Comparison of ENCODE assay signal across 9 cellular contexts in the genomic region with DNA sequence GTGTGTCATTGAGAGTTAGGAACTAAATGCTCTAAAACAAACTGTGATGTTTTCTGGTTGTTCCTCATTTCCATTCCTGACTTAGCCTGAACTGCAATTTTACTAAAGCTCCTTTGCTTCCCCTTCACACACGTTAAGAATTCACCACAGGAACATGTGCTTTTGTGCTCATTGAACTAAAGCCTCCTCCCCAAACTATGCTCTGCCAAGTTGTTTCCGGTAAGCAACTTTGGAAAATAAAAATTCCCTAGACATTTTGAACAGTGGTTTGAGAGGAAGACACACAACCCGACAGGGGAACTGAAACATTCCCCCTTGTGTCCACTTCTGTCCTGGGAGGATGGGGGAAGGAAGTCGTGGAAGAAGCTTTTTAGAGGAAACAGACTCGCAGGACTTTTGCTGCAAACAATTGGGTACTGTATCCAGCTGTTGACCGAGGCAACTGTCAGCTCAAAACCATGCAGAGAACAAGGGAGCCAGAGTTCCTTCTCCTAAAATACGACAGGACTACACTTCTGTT.
DNase-seq lines count a peak whose midpoint lies in the region; ATAC-seq and TF ChIP-seq lines count a peak whose summit lies in the region.
"Had no signal": no experiment of that assay in that cellular context is flagged by ENCODE, and none has a peak within 500 bp of the region (broad histone marks: within the 10 kb centered on the region; RNA-seq: fewer than 3 reads in every experiment).

No MANE protein-coding gene starts in this region.

- no peaks in the 10 kb centered on the region for H3K27me3 ChIP-seq in CD4-positive, alpha-beta memory T cell (ENCODE audit: insufficient read depth, low read length)
- H3K27me3 ChIP-seq in mucosa of stomach (ENCODE audit: control insufficient read depth, insufficient read depth, low read length) (no peaks in the 10 kb centered on the region), ovary (no peaks in the 10 kb centered on the region)

- peak overlapping the region in 6 of 8 donors; percentile 21 to 65 (median 44) for H3K4me3 Mint-ChIP-seq in CD4-positive, alpha-beta memory T cell

- CTCF ChIA-PET in CD4-positive, alpha-beta memory T cell (lab: Charles Lee; ENCODE audit: partially characterized antibody), result no interaction called here

- TF ChIP-seq POLR2A in ovary (IDR thresholded peaks at IDR 0.05), result no peak

- no peak overlapping the region for H3K4me3 ChIP-seq in CD4-positive, alpha-beta memory T cell (ENCODE audit: low read length in 2 of 2)
- H3K4me3 ChIP-seq in mucosa of stomach (ENCODE audit: low read length), result peak overlapping the region; percentile 9
- no peak overlapping the region for H3K4me3 ChIP-seq in ovary
- H3K4me3 ChIP-seq: HAP-1 had no signal

- WGBS in ovary, 3 donors, result 0 to 3% (median 1%) methylated on average over 7 of the region's 7 CpGs

- no peaks in the 10 kb centered on the region for H3K36me3 ChIP-seq in CD4-positive, alpha-beta memory T cell (ENCODE audit: insufficient read depth, low read length)
- H3K36me3 ChIP-seq in mucosa of stomach (ENCODE audit: control insufficient read depth, insufficient read depth, low read length) (no peaks in the 10 kb centered on the region), ovary (no peaks in the 10 kb centered on the region)
- H3K36me3 ChIP-seq: HAP-1 had no signal

- no peak for TF ChIP-seq EP300 in ovary (IDR thresholded peaks at IDR 0.05)

- peaks cover 1 to 3% of the 10 kb centered on the region in 2 donors for H3K27me3 Mint-ChIP-seq in CD4-positive, alpha-beta memory T cell

- ATAC-seq in HG02981 (IDR thresholded peaks at IDR 0.05; ENCODE audit: unreplicated experiment), result no peak

- peak overlapping the region in 5 of 7 donors; percentile 19 to 77 (median 52) for H3K27ac Mint-ChIP-seq in CD4-positive, alpha-beta memory T cell

- intact Hi-C loops in CD4-positive, alpha-beta memory T cell (cut with micrococcal nuclease), result no loop called here
- intact Hi-C loops in ovary (cut with DNase I), result no loop called here

- DNase-seq in CD4-positive, alpha-beta memory T cell, result no peak
- DNase-seq in NCI-H69 (lab: John Stamatoyannopoulos, UW) (peak; percentile 70), dermis blood vessel endothelial cell (peak; percentile 58), DMS 273 (lab: John Stamatoyannopoulos, UW; ENCODE audit: unreplicated experiment) (no peak), ovary (no peak), NCI-H2081 treated with DMSO at 0.1 percent for 48 hours (lab: John Stamatoyannopoulos, UW) (no peak)

- H3K4me1 Mint-ChIP-seq in CD4-positive, alpha-beta memory T cell, result peaks cover 11 to 23% (median 15%) of the 10 kb centered on the region in 4 donors

- no peak for TF ChIP-seq CTCF in ovary (IDR thresholded peaks at IDR 0.05)

- POLR2A ChIA-PET in CD4-positive, alpha-beta memory T cell (lab: Charles Lee; ENCODE audit: partially characterized antibody), result no interaction called here

- no peaks in the 10 kb centered on the region for H3K36me3 Mint-ChIP-seq in CD4-positive, alpha-beta memory T cell

- H3K27ac ChIP-seq in CD4-positive, alpha-beta memory T cell (ENCODE audit: low read depth, low read length), result no peak overlapping the region
- peak overlapping the region in 1 of 2 donors; percentile 62 for H3K27ac ChIP-seq in ovary

- H3K4me1 ChIP-seq in CD4-positive, alpha-beta memory T cell (ENCODE audit: insufficient read depth, low read length), result peaks cover 11% of the 10 kb centered on the region
- peaks cover 33% of the 10 kb centered on the region for H3K4me1 ChIP-seq in mucosa of stomach (ENCODE audit: control insufficient read depth, insufficient read depth, low read length)
- peaks cover 25% of the 10 kb centered on the region for H3K4me1 ChIP-seq in ovary (ENCODE audit: insufficient read depth)

- H3K9me3 Mint-ChIP-seq in CD4-positive, alpha-beta memory T cell, result peaks cover 0 to 3% (median 0%) of the 10 kb centered on the region in 8 donors

- no peaks in the 10 kb centered on the region for H3K9me3 ChIP-seq in CD4-positive, alpha-beta memory T cell (ENCODE audit: control insufficient read depth in 1 of 2, low read length in 2 of 2)
- H3K9me3 ChIP-seq in mucosa of stomach (ENCODE audit: control insufficient read depth, low read length) (no peaks in the 10 kb centered on the region), ovary (no peaks in the 10 kb centered on the region)
- H3K9me3 ChIP-seq: HAP-1 had no signal

- peak overlapping the region; percentile 56 for H3K9ac ChIP-seq in mucosa of stomach (ENCODE audit: low read length)

Comparison
In these comparisons a context has a peak if more than half of its experiments do, and no peak if none do; other contexts are left out.
1. DNase-seq: peak in NCI-H69 (single experiment) and dermis blood vessel endothelial cell (single experiment); none in CD4-positive, alpha-beta memory T cell (0 of 5), DMS 273 (single experiment), ovary (0 of 5) and NCI-H2081 treated with DMSO at 0.1 percent for 48 hours (single experiment).